In genomic region chr10:118542205-118542604, GRCh38 we compare ENCODE assay signal across 21 cellular contexts. TPM values are rescaled to one million over a fixed set of nuclear protein-coding genes. Genes with fewer than 3 reads are reported as not detected.
A peak's percentile ranks its signal among the peaks of the same experiment; 100 is the strongest.
DNase-seq lines count a peak whose midpoint lies in the region; ATAC-seq and TF ChIP-seq lines count a peak whose summit lies in the region.
"Had no signal": no experiment of that assay in that cellular context is flagged by ENCODE, and none has a peak within 500 bp of the region (broad histone marks: within the 10 kb centered on the region; RNA-seq: fewer than 3 reads in every experiment).

No MANE protein-coding gene starts in this region.

- no peak overlapping the region for H3K18ac ChIP-seq in neuronal stem cell (ENCODE audit: low read length)

- H3K4me3 Mint-ChIP-seq in type B pancreatic cell: no peak overlapping the region
- no peak overlapping the region for H3K4me3 Mint-ChIP-seq in CD4-positive, alpha-beta memory T cell
- H3K4me3 Mint-ChIP-seq: CD4-positive, CD25-positive, alpha-beta regulatory T cell; CD8-positive, alpha-beta T cell had no signal

- H2AFZ ChIP-seq in neuronal stem cell (ENCODE audit: low read length): no peak overlapping the region

- TF ChIP-seq CTCF in right atrium auricular region (IDR thresholded peaks at IDR 0.05) (no peak), heart left ventricle (IDR thresholded peaks at IDR 0.05) (no peak), type B pancreatic cell (conservative IDR thresholded peaks at IDR 0.05) (no peak), omental fat pad (IDR thresholded peaks at IDR 0.05) (no peak)

- no peak overlapping the region for H3K27ac Mint-ChIP-seq in type B pancreatic cell
- no peak overlapping the region for H3K27ac Mint-ChIP-seq in CD4-positive, alpha-beta memory T cell
- H3K27ac Mint-ChIP-seq: CD4-positive, CD25-positive, alpha-beta regulatory T cell; CD8-positive, alpha-beta T cell had no signal

- no peak overlapping the region for H3K4me2 ChIP-seq in neuronal stem cell (ENCODE audit: insufficient read depth, low read length, poor library complexity, severe bottlenecking)
- H3K4me2 ChIP-seq: BLaER1 had no signal

- no peak overlapping the region for H4K8ac ChIP-seq in neuronal stem cell (ENCODE audit: low read depth, low read length)

- H3K27me3 ChIP-seq in right atrium auricular region (no peaks in the 10 kb centered on the region), heart left ventricle (peaks cover 0 to 34% (median 6%) of the 10 kb centered on the region in 9 donors), neuronal stem cell (ENCODE audit: control insufficient read depth in 3 of 3, insufficient read depth in 3 of 3, low read depth in 1 of 3, low read length in 3 of 3) (peaks cover 0 to 4% (median 0%) of the 10 kb centered on the region in 3 experiments)
- H3K27me3 ChIP-seq in CD4-positive, alpha-beta memory T cell (ENCODE audit: insufficient read depth, low read length): peaks cover 9% of the 10 kb centered on the region
- H3K27me3 ChIP-seq: BLaER1 had no signal

- intact Hi-C loops in heart left ventricle (cut with DNase I): loop anchor here in 1 of 10 donors (10.0 kb wide), 1 partner anchor 1047 kb away; no protein-coding TSS in a partner anchor
- intact Hi-C loops in CD4-positive, alpha-beta memory T cell (cut with micrococcal nuclease): no loop called here

- no peaks in the 10 kb centered on the region for H3K9me3 Mint-ChIP-seq in type B pancreatic cell
- peaks cover 0 to 2% (median 0%) of the 10 kb centered on the region in 8 donors for H3K9me3 Mint-ChIP-seq in CD4-positive, alpha-beta memory T cell
- H3K9me3 Mint-ChIP-seq: CD14-positive monocyte; CD4-positive, CD25-positive, alpha-beta regulatory T cell; CD8-positive, alpha-beta T cell had no signal

- no peak overlapping the region for H3K23ac ChIP-seq in neuronal stem cell (ENCODE audit: low read depth, low read length, poor library complexity)

- H3K27ac ChIP-seq in right atrium auricular region (no peak overlapping the region), heart left ventricle (no peak overlapping the region), neuronal stem cell (replicated peaks; ENCODE audit: low read length) (no peak overlapping the region)
- no peak overlapping the region for H3K27ac ChIP-seq in CD4-positive, alpha-beta memory T cell (ENCODE audit: low read depth, low read length)
- H3K27ac ChIP-seq: BLaER1 had no signal

- H3K4me3 ChIP-seq in right atrium auricular region (no peak overlapping the region), heart left ventricle (no peak overlapping the region), neuronal stem cell (ENCODE audit: low read length in 2 of 2) (no peak overlapping the region)
- H3K4me3 ChIP-seq in CD4-positive, alpha-beta memory T cell (ENCODE audit: low read length in 2 of 2): no peak overlapping the region
- H3K4me3 ChIP-seq: BLaER1 had no signal

- H3K9ac ChIP-seq in neuronal stem cell (ENCODE audit: low read depth, low read length, poor library complexity): peak overlapping the region; percentile 7
- H3K9ac ChIP-seq: BLaER1 had no signal

- H2BK5ac ChIP-seq in neuronal stem cell (ENCODE audit: low read length): no peak overlapping the region

- no peak overlapping the region for H2BK15ac ChIP-seq in neuronal stem cell (ENCODE audit: low read length)

- no peak overlapping the region for H2AK5ac ChIP-seq in neuronal stem cell (ENCODE audit: low read depth, low read length)

- no peak overlapping the region for H2BK12ac ChIP-seq in neuronal stem cell (ENCODE audit: low read length)

- no peak overlapping the region for H2BK120ac ChIP-seq in neuronal stem cell (ENCODE audit: low read depth, low read length)

- POLR2A ChIA-PET in CD4-positive, alpha-beta memory T cell (lab: Charles Lee; ENCODE audit: partially characterized antibody): no interaction called here

- no peaks in the 10 kb centered on the region for H3K36me3 Mint-ChIP-seq in type B pancreatic cell
- no peaks in the 10 kb centered on the region for H3K36me3 Mint-ChIP-seq in CD4-positive, alpha-beta memory T cell
- H3K36me3 Mint-ChIP-seq: CD14-positive monocyte; CD4-positive, CD25-positive, alpha-beta regulatory T cell; CD8-positive, alpha-beta T cell had no signal

- DNase-seq in right atrium auricular region (ENCODE audit: low spot score) (peak; percentile 40), heart left ventricle (no peak), neuronal stem cell (ENCODE audit: low spot score) (no peak), type B pancreatic cell (ENCODE audit: extremely low spot score, unreplicated experiment) (peak; percentile 43), omental fat pad (ENCODE audit: low spot score) (no peak)
- DNase-seq in CD4-positive, alpha-beta memory T cell: no peak
- DNase-seq: 8988T; ACHN; BE2C; C1 segment of cervical spinal cord; Caco-2; Calu3; CD4-positive, CD25-positive, alpha-beta regulatory T cell; CD8-positive, alpha-beta T cell; DMS79 treated with DMSO at 0.1 percent for 48 hours; GF-D8 had no signal

- H3K9me3 ChIP-seq in right atrium auricular region (no peaks in the 10 kb centered on the region), heart left ventricle (peaks cover 0 to 5% (median 0%) of the 10 kb centered on the region in 12 donors), neuronal stem cell (replicated peaks in 1 of 2; ENCODE audit: control insufficient read depth in 2 of 2, insufficient read depth in 1 of 2, low read depth in 1 of 2, low read length in 2 of 2) (no peaks in the 10 kb centered on the region)
- H3K9me3 ChIP-seq in CD4-positive, alpha-beta memory T cell (ENCODE audit: control insufficient read depth in 1 of 2, low read length in 2 of 2): no peaks in the 10 kb centered on the region
- H3K9me3 ChIP-seq: BE2C, BLaER1, Caco-2 had no signal

- H3K36me3 ChIP-seq in right atrium auricular region: no peaks in the 10 kb centered on the region
- H3K36me3 ChIP-seq in heart left ventricle: no peaks in the 10 kb centered on the region
- H3K36me3 ChIP-seq in neuronal stem cell (replicated peaks in 1 of 2; ENCODE audit: control insufficient read depth in 2 of 2, insufficient read depth in 2 of 2, low read length in 2 of 2): no peaks in the 10 kb centered on the region
- no peaks in the 10 kb centered on the region for H3K36me3 ChIP-seq in CD4-positive, alpha-beta memory T cell (ENCODE audit: insufficient read depth, low read length)
- H3K36me3 ChIP-seq: BE2C, BLaER1 had no signal

- ATAC-seq in heart left ventricle (no peak), HG02623 (IDR thresholded peaks at IDR 0.05; ENCODE audit: unreplicated experiment) (no peak), omental fat pad (ENCODE audit: low FRiP score) (no peak)
- ATAC-seq: CD8-positive, alpha-beta T cell had no signal

- H4K91ac ChIP-seq in neuronal stem cell (ENCODE audit: low read depth, low read length, poor library complexity): no peak overlapping the region

- CTCF ChIA-PET in CD4-positive, alpha-beta memory T cell (lab: Charles Lee; ENCODE audit: partially characterized antibody): no interaction called here

- H3K4ac ChIP-seq in neuronal stem cell (ENCODE audit: low read length): no peak overlapping the region

- no peak for TF ChIP-seq POLR2A in heart left ventricle (IDR thresholded peaks at IDR 0.05)

- H3K4me1 Mint-ChIP-seq in type B pancreatic cell (ENCODE audit: unreplicated experiment): no peaks in the 10 kb centered on the region
- no peaks in the 10 kb centered on the region for H3K4me1 Mint-ChIP-seq in CD4-positive, alpha-beta memory T cell

- H3K4me1 ChIP-seq in right atrium auricular region (no peaks in the 10 kb centered on the region), heart left ventricle (no peaks in the 10 kb centered on the region), neuronal stem cell (ENCODE audit: control insufficient read depth in 2 of 2, insufficient read depth in 1 of 2, low read depth in 1 of 2, low read length in 2 of 2) (no peaks in the 10 kb centered on the region)
- no peaks in the 10 kb centered on the region for H3K4me1 ChIP-seq in CD4-positive, alpha-beta memory T cell (ENCODE audit: insufficient read depth, low read length)
- H3K4me1 ChIP-seq: BE2C, BLaER1, Caco-2 had no signal

- H3K14ac ChIP-seq in neuronal stem cell (ENCODE audit: low read length): no peak overlapping the region

- H3K79me1 ChIP-seq in neuronal stem cell (ENCODE audit: low read depth, low read length): no peaks in the 10 kb centered on the region

- H3K27me3 Mint-ChIP-seq in type B pancreatic cell: peaks cover 60% of the 10 kb centered on the region
- peaks cover 17 to 44% of the 10 kb centered on the region in 2 donors for H3K27me3 Mint-ChIP-seq in CD4-positive, alpha-beta memory T cell

- 57 to 89% (median 82%) methylated on average over 1 of the region's 1 CpG for WGBS in heart left ventricle, 4 donors
- WGBS in neuronal stem cell (ENCODE audit: extremely low coverage in 2 of 2, insufficient read length in 2 of 2, insufficient replicate concordance in 1 of 2), 2 donors: no CpG with 5 or more reads among the region's 1 CpG

RNA-seq across cellular contexts. Expression of gene PRLHR, which starts 53.2 kb away (rescaled TPM):
- not detected for total RNA-seq in right atrium auricular region
- not detected for total RNA-seq in heart left ventricle
- not detected for polyA plus RNA-seq in heart left ventricle
- not detected for polyA plus RNA-seq in neuronal stem cell (2013, experiment 1 of 2)
- not detected for polyA plus RNA-seq in neuronal stem cell (2013, experiment 2 of 2)
- 2.6 and 3.3 TPM in 2 replicates for total RNA-seq in type B pancreatic cell (ENCODE audit: low replicate concordance)
- total RNA-seq in omental fat pad: not detected
- not detected for total RNA-seq in CD4-positive, alpha-beta memory T cell
- polyA plus RNA-seq in CD4-positive, alpha-beta memory T cell: not detected
- total RNA-seq: A673; Caco-2; Calu3; CD4-positive, CD25-positive, alpha-beta regulatory T cell; CD8-positive, alpha-beta T cell had no signal
- polyA plus RNA-seq: AG04450; CD14-positive monocyte; CD4-positive, CD25-positive, alpha-beta regulatory T cell had no signal

Comparison
In these comparisons a context has a peak if more than half of its experiments do, and no peak if none do; other contexts are left out.
1. DNase-seq: peak in right atrium auricular region (single experiment) and type B pancreatic cell (single experiment); none in heart left ventricle (0 of 5), neuronal stem cell (single experiment), omental fat pad (single experiment) and CD4-positive, alpha-beta memory T cell (0 of 5).